3 cellular contexts compared by ENCODE assay signal in the genomic region with DNA sequence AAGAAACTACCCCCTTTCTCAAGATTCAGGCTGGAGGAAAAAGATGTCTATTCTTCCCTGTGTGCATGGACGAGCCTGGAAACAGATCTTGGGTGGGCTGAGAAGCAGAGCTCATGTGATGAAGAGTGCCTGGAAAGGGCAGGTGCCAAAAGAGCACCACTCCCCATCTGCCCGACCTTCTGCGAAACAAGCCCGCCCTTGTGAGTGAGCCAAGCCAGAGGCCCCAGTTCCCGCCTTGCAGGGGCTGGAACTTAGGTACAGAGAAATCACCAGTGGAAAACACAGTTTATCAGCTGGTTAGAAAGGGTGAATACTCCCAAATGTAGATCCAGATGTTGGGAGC.
TF ChIP-seq lines count a peak whose summit lies in the region.

No MANE protein-coding gene starts in this region.

TF ChIP-seq in HCT116, 20 proteins besides CTCF, POLR2A, EP300 and RAD21:
- TF ChIP-seq, protein P1, sequence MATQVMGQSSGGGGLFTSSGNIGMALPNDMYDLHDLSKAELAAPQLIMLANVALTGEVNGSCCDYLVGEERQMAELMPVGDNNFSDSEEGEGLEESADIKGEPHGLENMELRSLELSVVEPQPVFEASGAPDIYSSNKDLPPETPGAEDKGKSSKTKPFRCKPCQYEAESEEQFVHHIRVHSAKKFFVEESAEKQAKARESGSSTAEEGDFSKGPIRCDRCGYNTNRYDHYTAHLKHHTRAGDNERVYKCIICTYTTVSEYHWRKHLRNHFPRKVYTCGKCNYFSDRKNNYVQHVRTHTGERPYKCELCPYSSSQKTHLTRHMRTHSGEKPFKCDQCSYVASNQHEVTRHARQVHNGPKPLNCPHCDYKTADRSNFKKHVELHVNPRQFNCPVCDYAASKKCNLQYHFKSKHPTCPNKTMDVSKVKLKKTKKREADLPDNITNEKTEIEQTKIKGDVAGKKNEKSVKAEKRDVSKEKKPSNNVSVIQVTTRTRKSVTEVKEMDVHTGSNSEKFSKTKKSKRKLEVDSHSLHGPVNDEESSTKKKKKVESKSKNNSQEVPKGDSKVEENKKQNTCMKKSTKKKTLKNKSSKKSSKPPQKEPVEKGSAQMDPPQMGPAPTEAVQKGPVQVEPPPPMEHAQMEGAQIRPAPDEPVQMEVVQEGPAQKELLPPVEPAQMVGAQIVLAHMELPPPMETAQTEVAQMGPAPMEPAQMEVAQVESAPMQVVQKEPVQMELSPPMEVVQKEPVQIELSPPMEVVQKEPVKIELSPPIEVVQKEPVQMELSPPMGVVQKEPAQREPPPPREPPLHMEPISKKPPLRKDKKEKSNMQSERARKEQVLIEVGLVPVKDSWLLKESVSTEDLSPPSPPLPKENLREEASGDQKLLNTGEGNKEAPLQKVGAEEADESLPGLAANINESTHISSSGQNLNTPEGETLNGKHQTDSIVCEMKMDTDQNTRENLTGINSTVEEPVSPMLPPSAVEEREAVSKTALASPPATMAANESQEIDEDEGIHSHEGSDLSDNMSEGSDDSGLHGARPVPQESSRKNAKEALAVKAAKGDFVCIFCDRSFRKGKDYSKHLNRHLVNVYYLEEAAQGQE (IDR thresholded peaks at IDR 0.05; ENCODE audit: low read depth): no peak
- TF ChIP-seq POLR2AphosphoS5 (IDR thresholded peaks at IDR 0.05; ENCODE audit: low read depth, low read length) (peak; percentile 51; the same call in 1 of the 2 replicates), ZBTB33 (IDR thresholded peaks at IDR 0.05; ENCODE audit: extremely low read depth, insufficient replicate concordance, low read length) (no peak)

TF ChIP-seq in SK-N-SH, 30 proteins besides CTCF, POLR2A, EP300 and RAD21 (continued from another document):
- TF ChIP-seq EZH2phosphoT487 (IDR thresholded peaks at IDR 0.05; ENCODE audit: borderline replicate concordance, low read depth) (no peak), TCF12 (IDR thresholded peaks at IDR 0.05) (no peak), JUND (IDR thresholded peaks at IDR 0.05) (no peak), YY1 (IDR thresholded peaks at IDR 0.05; ENCODE audit: low read depth) (no peak), RXRA (IDR thresholded peaks at IDR 0.05; ENCODE audit: borderline replicate concordance, low read depth) (no peak), ZBTB33 (IDR thresholded peaks at IDR 0.05; ENCODE audit: borderline replicate concordance, low read depth) (no peak), SMC3 (IDR thresholded peaks at IDR 0.05; ENCODE audit: low read depth, low read length) (no peak), RFX5 (IDR thresholded peaks at IDR 0.05; ENCODE audit: low read length) (no peak)
- TF ChIP-seq, protein P2, sequence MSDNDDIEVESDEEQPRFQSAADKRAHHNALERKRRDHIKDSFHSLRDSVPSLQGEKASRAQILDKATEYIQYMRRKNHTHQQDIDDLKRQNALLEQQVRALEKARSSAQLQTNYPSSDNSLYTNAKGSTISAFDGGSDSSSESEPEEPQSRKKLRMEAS (IDR thresholded peaks at IDR 0.05; ENCODE audit: low read depth): no peak

TF ChIP-seq in WTC11, 78 proteins besides CTCF, POLR2A, EP300 and RAD21:
- TF ChIP-seq E2F1 (CRISPR knock-in tag; IDR thresholded peaks at IDR 0.05): no peak
- TF ChIP-seq, protein P3, sequence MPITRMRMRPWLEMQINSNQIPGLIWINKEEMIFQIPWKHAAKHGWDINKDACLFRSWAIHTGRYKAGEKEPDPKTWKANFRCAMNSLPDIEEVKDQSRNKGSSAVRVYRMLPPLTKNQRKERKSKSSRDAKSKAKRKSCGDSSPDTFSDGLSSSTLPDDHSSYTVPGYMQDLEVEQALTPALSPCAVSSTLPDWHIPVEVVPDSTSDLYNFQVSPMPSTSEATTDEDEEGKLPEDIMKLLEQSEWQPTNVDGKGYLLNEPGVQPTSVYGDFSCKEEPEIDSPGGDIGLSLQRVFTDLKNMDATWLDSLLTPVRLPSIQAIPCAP (CRISPR knock-in tag; IDR thresholded peaks at IDR 0.05): no peak
- no peak for TF ChIP-seq ERG (CRISPR knock-in tag; IDR thresholded peaks at IDR 0.05)
- no peak for TF ChIP-seq ZBTB43 (CRISPR knock-in tag; IDR thresholded peaks at IDR 0.05)
